ENCODE assay signal across 8 cellular contexts in the genomic region with DNA sequence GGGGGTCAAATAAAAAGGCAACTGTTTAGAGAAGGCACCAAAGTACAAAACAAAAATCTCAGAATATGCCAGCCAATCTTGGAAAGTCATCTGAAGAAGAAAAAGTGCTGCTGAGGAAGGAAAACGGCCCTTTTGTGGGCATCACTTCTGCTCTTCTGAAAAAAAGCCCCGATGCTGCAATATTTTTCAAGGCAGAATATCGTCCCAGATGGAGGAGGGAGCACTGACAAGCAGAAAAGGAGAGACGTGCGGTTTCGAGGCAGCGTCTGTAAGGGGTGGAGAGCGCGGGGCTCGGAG. TPM values are rescaled to one million over a fixed set of nuclear protein-coding genes. Genes with fewer than 3 reads are reported as not detected.
A peak's percentile ranks its signal among the peaks of the same experiment; 100 is the strongest.
DNase-seq lines count a peak whose midpoint lies in the region; ATAC-seq and TF ChIP-seq lines count a peak whose summit lies in the region.

No MANE protein-coding gene starts in this region.

- peaks cover 25% of the 10 kb centered on the region for H4K20me1 ChIP-seq in BLaER1

- H3K36me3 Mint-ChIP-seq in activated CD4-positive, alpha-beta memory T cell treated with anti-CD3 and anti-CD28 coated beads for 36 hours: no peaks in the 10 kb centered on the region

- peak overlapping the region; percentile 91 for H3K4me2 ChIP-seq in BLaER1

- H3K27ac Mint-ChIP-seq in activated CD4-positive, alpha-beta memory T cell treated with anti-CD3 and anti-CD28 coated beads for 36 hours: no peak overlapping the region

- H3K4me1 Mint-ChIP-seq in activated CD4-positive, alpha-beta memory T cell treated with anti-CD3 and anti-CD28 coated beads for 36 hours (ENCODE audit: low read depth): peaks cover 10% of the 10 kb centered on the region

- DNase-seq in activated CD4-positive, alpha-beta memory T cell treated with anti-CD3 and anti-CD28 coated beads for 36 hours: no peak
- DNase-seq in thyroid gland (no peak), A172 (ENCODE audit: low spot score) (no peak), activated gamma-delta T cell treated with Interleukin-2 at 50 U/mL for 16 hours (no peak)

- H3K4me3 ChIP-seq in BLaER1 (peak overlapping the region; percentile 82), iPS-18c (ENCODE audit: insufficient read depth, low read depth, low read length) (peak overlapping the region; percentile 78), thyroid gland (replicated peaks in 1 of 3) (peak overlapping the region in 2 of 3 donors; percentile 39 to 49)

- H3K27ac ChIP-seq in BLaER1: peak overlapping the region; percentile 98; the same call in 1 of the 2 replicates
- H3K27ac ChIP-seq in thyroid gland: no peak overlapping the region

- no peak for TF ChIP-seq CTCF in thyroid gland (IDR thresholded peaks at IDR 0.05)

- intact Hi-C loops in activated CD4-positive, alpha-beta memory T cell treated with anti-CD3 and anti-CD28 coated beads for 36 hours (cut with micrococcal nuclease): loop anchor here (10.0 kb wide), 1 partner anchor 217 kb away; no protein-coding TSS in a partner anchor
- intact Hi-C loops in thyroid gland (cut with DNase I): no loop called here

- CTCF ChIA-PET in activated CD4-positive, alpha-beta memory T cell treated with anti-CD3 and anti-CD28 coated beads for 36 hours (lab: Charles Lee): no interaction called here

- H3K4me1 ChIP-seq in BLaER1 (peaks cover 28% of the 10 kb centered on the region), thyroid gland (peaks cover 0 to 6% of the 10 kb centered on the region in 2 donors)

- H3K9ac ChIP-seq in BLaER1: peak overlapping the region; percentile 98

- TF ChIP-seq POLR2A in thyroid gland (IDR thresholded peaks at IDR 0.05): no peak

- H3K27me3 ChIP-seq in BLaER1 (peaks cover 29% of the 10 kb centered on the region), thyroid gland (no peaks in the 10 kb centered on the region)

- H3K27me3 Mint-ChIP-seq in activated CD4-positive, alpha-beta memory T cell treated with anti-CD3 and anti-CD28 coated beads for 36 hours: peaks cover 38% of the 10 kb centered on the region

- 1 to 4% methylated on average over 10 of the region's 10 CpGs for WGBS in thyroid gland, 2 donors

- peaks cover 6% of the 10 kb centered on the region for H3K9me3 Mint-ChIP-seq in activated CD4-positive, alpha-beta memory T cell treated with anti-CD3 and anti-CD28 coated beads for 36 hours

- peak; percentile 18 for ATAC-seq in GM21717 (IDR thresholded peaks at IDR 0.05; ENCODE audit: unreplicated experiment)
- ATAC-seq in HG02970 (IDR thresholded peaks at IDR 0.05; ENCODE audit: low FRiP score, unreplicated experiment): no peak

- POLR2A ChIA-PET in activated CD4-positive, alpha-beta memory T cell treated with anti-CD3 and anti-CD28 coated beads for 36 hours (lab: Charles Lee): no interaction called here

- H3K4me3 Mint-ChIP-seq in activated CD4-positive, alpha-beta memory T cell treated with anti-CD3 and anti-CD28 coated beads for 36 hours: peak overlapping the region; percentile 35

- H3K9me3 ChIP-seq in BLaER1 (peaks cover 8% of the 10 kb centered on the region), iPS-18c (ENCODE audit: control insufficient read depth, insufficient read depth, low read length) (no peaks in the 10 kb centered on the region), thyroid gland (no peaks in the 10 kb centered on the region)

- H3K36me3 ChIP-seq in BLaER1 (no peaks in the 10 kb centered on the region), thyroid gland (no peaks in the 10 kb centered on the region)

RNA-seq across cellular contexts. Expression of gene ATRNL1, which starts 1.0 kb away (rescaled TPM):
- total RNA-seq in activated CD4-positive, alpha-beta memory T cell treated with anti-CD3 and anti-CD28 coated beads for 36 hours: under 1 TPM; 0.12 to 0.17 TPM
- 1 to 10 TPM; 2.3 to 6.3 (median 3.8) TPM for total RNA-seq in thyroid gland
- total RNA-seq in A172 (2014; rRNA removed; shearing (Covaris generic)): 11.4 and 15.2 TPM in 2 replicates
